Comparison of ENCODE assay signal across 8 cellular contexts in genomic region chr12:1606021-1606622, GRCh38. TPM values are rescaled to one million over a fixed set of nuclear protein-coding genes. Genes with fewer than 3 reads are reported as not detected.
DNase-seq lines count a peak whose midpoint lies in the region; ATAC-seq and TF ChIP-seq lines count a peak whose summit lies in the region.

No MANE protein-coding gene starts in this region.

- peak overlapping the region; percentile 68 for H3K4me3 Mint-ChIP-seq in activated CD4-positive, alpha-beta memory T cell treated with anti-CD3 and anti-CD28 coated beads, Interleukin-2, amount 10 ng/mL, durations not matched to agents 7 days and 5 days
- H3K4me3 Mint-ChIP-seq in endothelial cell (ENCODE audit: unreplicated experiment) = peak overlapping the region; percentile 90
- peak overlapping the region; percentile 89 to 91 for H3K4me3 Mint-ChIP-seq in stimulated activated naive CD8-positive, alpha-beta T cell treated with anti-CD3 and anti-CD28 coated beads, Interleukin-15, amount 100 ng/mL, for 72 hours

- TF ChIP-seq CTCF in endothelial cell (IDR thresholded peaks at IDR 0.05; ENCODE audit: unreplicated experiment) = no peak

- ATAC-seq in HG03039 (IDR thresholded peaks at IDR 0.05; ENCODE audit: unreplicated experiment) = peak; percentile 56
- peak; percentile 77 for ATAC-seq in stimulated activated naive CD8-positive, alpha-beta T cell treated with anti-CD3 and anti-CD28 coated beads, Interleukin-15, amount 100 ng/mL, for 72 hours

- peak overlapping the region; percentile 73 to 82 for H3K4me3 ChIP-seq in mucosa of rectum (ENCODE audit: low read length in 2 of 2)

- peak overlapping the region; percentile 54 to 84 for H3K9ac ChIP-seq in mucosa of rectum (ENCODE audit: low read depth in 1 of 2, low read length in 2 of 2)

- peaks cover 24 to 37% of the 10 kb centered on the region in 2 donors for H3K4me1 ChIP-seq in mucosa of rectum (ENCODE audit: control insufficient read depth in 2 of 2, insufficient read depth in 2 of 2, low read length in 2 of 2)

- no peaks in the 10 kb centered on the region for H3K27me3 ChIP-seq in mucosa of rectum (ENCODE audit: control insufficient read depth in 2 of 2, insufficient read depth in 2 of 2, low read length in 2 of 2)

- peak; percentile 4 to 24 for DNase-seq in NCI-H2081 (lab: John Stamatoyannopoulos, UW)
- no peak for DNase-seq in NCI-H2081 treated with DMSO at 0.1 percent for 48 hours (lab: John Stamatoyannopoulos, UW)
- peak; percentile 59 for DNase-seq in NCI-H345 treated with DMSO at 0.1 percent for 48 hours (lab: John Stamatoyannopoulos, UW; ENCODE audit: unreplicated experiment)
- DNase-seq in activated CD4-positive, alpha-beta memory T cell treated with anti-CD3 and anti-CD28 coated beads, Interleukin-2, amount 10 ng/mL, durations not matched to agents 7 days and 5 days = peak; percentile 41
- no peak for DNase-seq in endothelial cell (ENCODE audit: low spot score)
- DNase-seq in stimulated activated naive CD8-positive, alpha-beta T cell treated with anti-CD3 and anti-CD28 coated beads, Interleukin-15, amount 100 ng/mL, for 72 hours = peak; percentile 65 to 75

- no peaks in the 10 kb centered on the region for H3K9me3 Mint-ChIP-seq in activated CD4-positive, alpha-beta memory T cell treated with anti-CD3 and anti-CD28 coated beads, Interleukin-2, amount 10 ng/mL, durations not matched to agents 7 days and 5 days
- H3K9me3 Mint-ChIP-seq in endothelial cell (ENCODE audit: unreplicated experiment) = no peaks in the 10 kb centered on the region
- no peaks in the 10 kb centered on the region for H3K9me3 Mint-ChIP-seq in stimulated activated naive CD8-positive, alpha-beta T cell treated with anti-CD3 and anti-CD28 coated beads, Interleukin-15, amount 100 ng/mL, for 72 hours

- H3K9me3 ChIP-seq in mucosa of rectum (ENCODE audit: control insufficient read depth in 2 of 2, low read length in 2 of 2) = no peaks in the 10 kb centered on the region

- H3K36me3 ChIP-seq in mucosa of rectum (ENCODE audit: control insufficient read depth in 2 of 2, insufficient read depth in 2 of 2, low read length in 2 of 2) = no peaks in the 10 kb centered on the region

- peak overlapping the region; percentile 84 to 95 for H3K27ac ChIP-seq in mucosa of rectum (ENCODE audit: low read depth in 2 of 2, low read length in 2 of 2)

- POLR2A ChIA-PET in activated CD4-positive, alpha-beta memory T cell treated with anti-CD3 and anti-CD28 coated beads, Interleukin-2, amount 10 ng/mL, durations not matched to agents 7 days and 5 days (lab: Charles Lee) = interaction anchor here (0.6 to 1.4 kb wide), 4 partner anchors 11 to 488 kb away, joined by 3 to 6 read pairs (median 3); partner anchors contain the start of gene FBXL14

- H3K36me3 Mint-ChIP-seq in activated CD4-positive, alpha-beta memory T cell treated with anti-CD3 and anti-CD28 coated beads, Interleukin-2, amount 10 ng/mL, durations not matched to agents 7 days and 5 days (ENCODE audit: low read depth) = no peaks in the 10 kb centered on the region
- H3K36me3 Mint-ChIP-seq in endothelial cell (ENCODE audit: low read depth, unreplicated experiment) = no peaks in the 10 kb centered on the region

- no peak overlapping the region for H3K27ac Mint-ChIP-seq in activated CD4-positive, alpha-beta memory T cell treated with anti-CD3 and anti-CD28 coated beads, Interleukin-2, amount 10 ng/mL, durations not matched to agents 7 days and 5 days
- H3K27ac Mint-ChIP-seq in endothelial cell (ENCODE audit: unreplicated experiment) = no peak overlapping the region
- H3K27ac Mint-ChIP-seq in stimulated activated naive CD8-positive, alpha-beta T cell treated with anti-CD3 and anti-CD28 coated beads, Interleukin-15, amount 100 ng/mL, for 72 hours = peak overlapping the region in 1 of 2 donors; percentile 76

- H3K27me3 Mint-ChIP-seq in activated CD4-positive, alpha-beta memory T cell treated with anti-CD3 and anti-CD28 coated beads, Interleukin-2, amount 10 ng/mL, durations not matched to agents 7 days and 5 days = peaks cover 3% of the 10 kb centered on the region
- peaks cover 3% of the 10 kb centered on the region for H3K27me3 Mint-ChIP-seq in endothelial cell (ENCODE audit: unreplicated experiment)
- H3K27me3 Mint-ChIP-seq in stimulated activated naive CD8-positive, alpha-beta T cell treated with anti-CD3 and anti-CD28 coated beads, Interleukin-15, amount 100 ng/mL, for 72 hours = no peaks in the 10 kb centered on the region

- CTCF ChIA-PET in activated CD4-positive, alpha-beta memory T cell treated with anti-CD3 and anti-CD28 coated beads, Interleukin-2, amount 10 ng/mL, durations not matched to agents 7 days and 5 days (lab: Charles Lee) = interaction anchor here (0.6 to 2.2 kb wide), 8 partner anchors 10 to 488 kb away, joined by 3 to 30 read pairs (median 4); partner anchors contain the start of gene WNT5B

- H3K4me1 Mint-ChIP-seq in activated CD4-positive, alpha-beta memory T cell treated with anti-CD3 and anti-CD28 coated beads, Interleukin-2, amount 10 ng/mL, durations not matched to agents 7 days and 5 days = peaks cover 40% of the 10 kb centered on the region
- peaks cover 12% of the 10 kb centered on the region for H3K4me1 Mint-ChIP-seq in endothelial cell (ENCODE audit: unreplicated experiment)
- H3K4me1 Mint-ChIP-seq in stimulated activated naive CD8-positive, alpha-beta T cell treated with anti-CD3 and anti-CD28 coated beads, Interleukin-15, amount 100 ng/mL, for 72 hours = peaks cover 55% of the 10 kb centered on the region

RNA-seq across cellular contexts. Expression of gene FBXL14, which starts 11.7 kb away (rescaled TPM):
- 10 to 100 TPM; 30.3 to 30.9 TPM for total RNA-seq in activated CD4-positive, alpha-beta memory T cell treated with anti-CD3 and anti-CD28 coated beads, Interleukin-2, amount 10 ng/mL, durations not matched to agents 7 days and 5 days
- total RNA-seq in endothelial cell (ENCODE audit: unreplicated experiment) = 14.7 TPM

RNA-seq across cellular contexts. Expression of gene WNT5B, which starts 22.9 kb away (rescaled TPM):
- 1 to 10 TPM; 1.4 to 1.7 TPM for total RNA-seq in activated CD4-positive, alpha-beta memory T cell treated with anti-CD3 and anti-CD28 coated beads, Interleukin-2, amount 10 ng/mL, durations not matched to agents 7 days and 5 days
- total RNA-seq in endothelial cell (ENCODE audit: unreplicated experiment) = 7.5 TPM

Comparison
In these comparisons a context has a peak if more than half of its experiments do, and no peak if none do; other contexts are left out.
1. DNase-seq: peak in NCI-H2081 (2 of 2), NCI-H345 treated with DMSO at 0.1 percent for 48 hours (single experiment), activated CD4-positive, alpha-beta memory T cell treated with anti-CD3 and anti-CD28 coated beads, Interleukin-2, amount 10 ng/mL, durations not matched to agents 7 days and 5 days (single experiment) and stimulated activated naive CD8-positive, alpha-beta T cell treated with anti-CD3 and anti-CD28 coated beads, Interleukin-15, amount 100 ng/mL, for 72 hours (2 of 2); none in NCI-H2081 treated with DMSO at 0.1 percent for 48 hours (single experiment) and endothelial cell (single experiment).
2. Peak in every context shown above with its lines, with median percentiles within 50 percentile points of each other: H3K4me3 Mint-ChIP-seq.